In genomic region chr16:84115919-84116719, GRCh38 we compare ENCODE assay signal across 8 cellular contexts. TPM values are rescaled to one million over a fixed set of nuclear protein-coding genes. Genes with fewer than 3 reads are reported as not detected.
DNase-seq lines count a peak whose midpoint lies in the region; TF ChIP-seq lines count a peak whose summit lies in the region.

No MANE protein-coding gene starts in this region.

- H3K36me3 ChIP-seq in neuron (ENCODE audit: insufficient read depth, low read length): no peaks in the 10 kb centered on the region

- H3K36me3 Mint-ChIP-seq in HFFc6 (ENCODE audit: low read depth): 0 out of 2 replicates have a peak, but pooled peaks cover 8% of the 10 kb centered on the region

- H3K27me3 Mint-ChIP-seq in HFFc6 (ENCODE audit: insufficient read depth): no peaks in the 10 kb centered on the region

- H3K4me3 ChIP-seq in neuron (ENCODE audit: low read length): peak overlapping the region; percentile 96

- peak overlapping the region; percentile 90 for H3K27ac Mint-ChIP-seq in HFFc6

- H3K27me3 ChIP-seq in neuron (ENCODE audit: insufficient read depth, low read length): no peaks in the 10 kb centered on the region

- H3K9me3 Mint-ChIP-seq in HFFc6: no peaks in the 10 kb centered on the region

- H3K4me1 Mint-ChIP-seq in HFFc6 (ENCODE audit: low read depth): peaks cover 16% of the 10 kb centered on the region

- no peaks in the 10 kb centered on the region for H3K9me3 ChIP-seq in neuron (ENCODE audit: low read length)

- peak; percentile 72 for TF ChIP-seq CTCF in HFFc6 (IDR thresholded peaks at IDR 0.05)

- DNase-seq in stimulated activated CD4-positive, alpha-beta T cell treated with anti-CD3 and anti-CD28 coated beads, Interleukin-12 subunit alpha, Interleukin-12 subunit beta, amount 100 ng/mL, for 48 hours (ENCODE audit: low read depth in 2 of 3, low spot score in 1 of 3): peak in 2 of 3 donors; percentile 21 to 34
- no peak for DNase-seq in stimulated activated CD4-positive, alpha-beta T cell treated with anti-CD3 and anti-CD28 coated beads, Interleukin-12 subunit alpha, Interleukin-12 subunit beta, amount 100 ng/mL, for 4 hours
- peak; percentile 3 for DNase-seq in HFFc6
- peak; percentile 74 for DNase-seq in NAMALWA (ENCODE audit: low spot score)
- peak; percentile 59 for DNase-seq in activated CD4-positive, alpha-beta T cell treated with anti-CD3 and anti-CD28 coated beads, Interleukin-2, amount 50 U/mL, for 1 hour
- peak; percentile 37 for DNase-seq in fibroblast of peridontal ligament (ENCODE audit: extremely low read depth)
- DNase-seq in GM03348 (ENCODE audit: low spot score): no peak

- H2AFZ ChIP-seq in neuron (ENCODE audit: low read depth, low read length): peak overlapping the region; percentile 43

- H3K4me3 Mint-ChIP-seq in HFFc6: peak overlapping the region; percentile 97

- peaks cover 14% of the 10 kb centered on the region for H3K4me1 ChIP-seq in neuron (ENCODE audit: insufficient read depth, low read length)

RNA-seq across cellular contexts. Expression of gene MBTPS1, which starts 0.6 kb away (rescaled TPM):
- total RNA-seq in HFFc6 (2021; fragmentation: NEBNext Ultra II Directional; extraction: Animal tissue kit (Norgen Biotek cat#: 25700)): 100 to 1,000 TPM in 4 of 6 experiments, 10 to 100 TPM in 2; 96.6 to 123 (median 102) TPM

RNA-seq across cellular contexts. Expression of gene HSDL1, which starts 28.9 kb away (rescaled TPM):
- total RNA-seq in HFFc6 (2021; fragmentation: NEBNext Ultra II Directional; extraction: Animal tissue kit (Norgen Biotek cat#: 25700)): 10 to 100 TPM; 14.8 to 18.8 (median 17.2) TPM

RNA-seq across cellular contexts. Expression of gene DNAAF1, which starts 29.0 kb away (rescaled TPM):
- total RNA-seq in HFFc6 (2021; fragmentation: NEBNext Ultra II Directional; extraction: Animal tissue kit (Norgen Biotek cat#: 25700)): not detected

Comparison
In these comparisons a context has a peak if more than half of its experiments do, and no peak if none do; other contexts are left out.
1. DNase-seq: peak in stimulated activated CD4-positive, alpha-beta T cell treated with anti-CD3 and anti-CD28 coated beads, Interleukin-12 subunit alpha, Interleukin-12 subunit beta, amount 100 ng/mL, for 48 hours (2 of 3), HFFc6 (single experiment), NAMALWA (single experiment), activated CD4-positive, alpha-beta T cell treated with anti-CD3 and anti-CD28 coated beads, Interleukin-2, amount 50 U/mL, for 1 hour (single experiment) and fibroblast of peridontal ligament (single experiment); none in stimulated activated CD4-positive, alpha-beta T cell treated with anti-CD3 and anti-CD28 coated beads, Interleukin-12 subunit alpha, Interleukin-12 subunit beta, amount 100 ng/mL, for 4 hours (single experiment) and GM03348 (single experiment).